8 cellular contexts compared by ENCODE assay signal in genomic region chr7:114026486-114027089, GRCh38.
DNase-seq lines count a peak whose midpoint lies in the region; ATAC-seq, FAIRE-seq and TF ChIP-seq lines count a peak whose summit lies in the region.

No MANE protein-coding gene starts in this region.

- H3K4me1 Mint-ChIP-seq in natural killer cell (no peaks in the 10 kb centered on the region), neural crest cell (no peaks in the 10 kb centered on the region)
- H3K4me1 Mint-ChIP-seq in natural killer cell treated with Interleukin-12 subunit alpha and Interleukin-12 subunit beta and Interleukin-15 and Interleukin-18, amount 100 ng/mL, for 72 hours (ENCODE audit: low read depth in 2 of 2) = no peaks in the 10 kb centered on the region

- H3K9me3 ChIP-seq in MM.1S (replicated peaks; ENCODE audit: insufficient read depth, low read length) = no peaks in the 10 kb centered on the region
- H3K9me3 ChIP-seq in endothelial cell of umbilical vein (replicated peaks; ENCODE audit: control insufficient read depth, insufficient read depth, low read length) = no peaks in the 10 kb centered on the region

- H3K27ac Mint-ChIP-seq in natural killer cell (no peak overlapping the region), neural crest cell (ENCODE audit: unreplicated experiment) (no peak overlapping the region)
- H3K27ac Mint-ChIP-seq in natural killer cell treated with Interleukin-12 subunit alpha and Interleukin-12 subunit beta and Interleukin-15 and Interleukin-18, amount 100 ng/mL, for 72 hours = no peak overlapping the region

- intact Hi-C loops in natural killer cell (cut with micrococcal nuclease) (loop anchor here (2.0 kb wide), 1 partner anchor 1824 kb away; no protein-coding TSS in a partner anchor), endothelial cell of umbilical vein (cut with micrococcal nuclease) (loop anchor here (1.0 to 5.0 kb wide), 5 partner anchors 191 to 1656 kb away; no protein-coding TSS in a partner anchor)

- H3K4me3 Mint-ChIP-seq in natural killer cell (no peak overlapping the region), neural crest cell (no peak overlapping the region)
- H3K4me3 Mint-ChIP-seq in natural killer cell treated with Interleukin-12 subunit alpha and Interleukin-12 subunit beta and Interleukin-15 and Interleukin-18, amount 100 ng/mL, for 72 hours = no peak overlapping the region

- H3F3A ChIP-seq in MM.1S (ENCODE audit: insufficient read depth, low read length) = no peaks in the 10 kb centered on the region

- H4K20me1 ChIP-seq in MM.1S (ENCODE audit: insufficient read depth, low read length) = no peaks in the 10 kb centered on the region
- no peaks in the 10 kb centered on the region for H4K20me1 ChIP-seq in endothelial cell of umbilical vein (replicated peaks; ENCODE audit: control insufficient read depth, extremely low read depth, insufficient read depth, low read length)

- H3K9me2 ChIP-seq in MM.1S (replicated peaks; ENCODE audit: insufficient read depth, low read length) = no peaks in the 10 kb centered on the region

- CTCF ChIA-PET in HEK293T (lab: Yijun Ruan, JAX) = no interaction called here
- CTCF ChIA-PET in RWPE1 (lab: Yijun Ruan, JAX) = interaction anchor here (0.6 kb wide), 1 partner anchor 295 kb away, joined by 5 read pairs; no protein-coding TSS in a partner anchor
- CTCF ChIA-PET in endothelial cell of umbilical vein (lab: Charles Lee) = interaction anchor here (0.5 to 3.4 kb wide), 23 partner anchors 9 to 1883 kb away, joined by 3 to 30 read pairs (median 4); no protein-coding TSS in a partner anchor

- H3K4me3 ChIP-seq in MM.1S (ENCODE audit: low read length) = no peak overlapping the region
- H3K4me3 ChIP-seq in endothelial cell of umbilical vein (replicated peaks in 1 of 3; ENCODE audit: insufficient read depth in 1 of 3, low read depth in 1 of 3, low read length in 3 of 3) = no peak overlapping the region

- FAIRE-seq in endothelial cell of umbilical vein (lab: Jason Lieb, UNC) = no peak

- H3K9me3 Mint-ChIP-seq in natural killer cell (no peaks in the 10 kb centered on the region), neural crest cell (no peaks in the 10 kb centered on the region)
- no peaks in the 10 kb centered on the region for H3K9me3 Mint-ChIP-seq in natural killer cell treated with Interleukin-12 subunit alpha and Interleukin-12 subunit beta and Interleukin-15 and Interleukin-18, amount 100 ng/mL, for 72 hours

- dilution Hi-C loops in endothelial cell of umbilical vein (cut with MboI; ENCODE audit: extremely low pct_ligation_motif_present, low sequenced_read_pairs) = no loop called here

- H2AFZ ChIP-seq in MM.1S (ENCODE audit: low read length) (no peak overlapping the region), endothelial cell of umbilical vein (ENCODE audit: low read depth, low read length) (no peak overlapping the region)

- TF ChIP-seq CTCF in natural killer cell (IDR thresholded peaks at IDR 0.05) (peak; percentile 68), MM.1S (IDR thresholded peaks at IDR 0.05; ENCODE audit: low read length) (peak; percentile 59), RWPE1 (conservative IDR thresholded peaks at IDR 0.05; ENCODE audit: low read depth) (peak; percentile 71), endothelial cell of umbilical vein (IDR thresholded peaks at IDR 0.05; ENCODE audit: extremely low read depth in 1 of 2, insufficient read depth in 1 of 2, low read depth in 1 of 2, low read length in 2 of 2) (peak; percentile 24 to 36), neural crest cell (conservative IDR thresholded peaks at IDR 0.05) (peak; percentile 85)

- H3K36me3 Mint-ChIP-seq in natural killer cell = no peaks in the 10 kb centered on the region
- H3K36me3 Mint-ChIP-seq in natural killer cell treated with Interleukin-12 subunit alpha and Interleukin-12 subunit beta and Interleukin-15 and Interleukin-18, amount 100 ng/mL, for 72 hours = no peaks in the 10 kb centered on the region
- no peaks in the 10 kb centered on the region for H3K36me3 Mint-ChIP-seq in neural crest cell (ENCODE audit: low read depth)

- no peak overlapping the region for H3K4me2 ChIP-seq in MM.1S (ENCODE audit: low read depth, low read length)
- H3K4me2 ChIP-seq in endothelial cell of umbilical vein (ENCODE audit: insufficient read depth, low read length) = no peak overlapping the region

- DNase-seq in natural killer cell (no peak), HEK293T (ENCODE audit: extremely low spot score) (peak; percentile 33), MM.1S (peak; percentile 86), RWPE1 (ENCODE audit: low spot score) (peak; percentile 40), endothelial cell of umbilical vein (ENCODE audit: low read depth, low spot score) (peak; percentile 64), neural crest cell (ENCODE audit: low read depth, low spot score) (peak; percentile 35), UCSD-AML1 (lab: John Stamatoyannopoulos, UW; ENCODE audit: unreplicated experiment) (no peak)
- DNase-seq in natural killer cell treated with Interleukin-12 subunit alpha and Interleukin-12 subunit beta and Interleukin-15 and Interleukin-18, amount 100 ng/mL, for 72 hours (ENCODE audit: low spot score) = no peak

- H3K27ac ChIP-seq in MM.1S (ENCODE audit: low read length) = no peak overlapping the region
- H3K27ac ChIP-seq in RWPE1 = no peak overlapping the region
- no peak overlapping the region for H3K27ac ChIP-seq in endothelial cell of umbilical vein (ENCODE audit: insufficient read depth, low read depth, low read length)

- ATAC-seq in natural killer cell = no peak
- no peak for ATAC-seq in natural killer cell treated with Interleukin-12 subunit alpha and Interleukin-12 subunit beta and Interleukin-15 and Interleukin-18, amount 100 ng/mL, for 72 hours

- POLR2A ChIA-PET in HEK293T (lab: Yijun Ruan, JAX) (no interaction called here), RWPE1 (lab: Yijun Ruan, JAX; ENCODE audit: low non-redundant PET) (no interaction called here), endothelial cell of umbilical vein (lab: Charles Lee) (no interaction called here)

- H3K9me1 ChIP-seq in endothelial cell of umbilical vein (replicated peaks; ENCODE audit: control insufficient read depth, extremely low read depth, insufficient read depth, low read length) = no peaks in the 10 kb centered on the region

- TF ChIP-seq POLR2A in endothelial cell of umbilical vein (IDR thresholded peaks at IDR 0.05; ENCODE audit: low read depth, low read length) = no peak

- H3K4me1 ChIP-seq in MM.1S (ENCODE audit: low read length) = no peaks in the 10 kb centered on the region
- no peaks in the 10 kb centered on the region for H3K4me1 ChIP-seq in endothelial cell of umbilical vein (ENCODE audit: control insufficient read depth, extremely low read depth, insufficient read depth, low read length)

- H3K27me3 Mint-ChIP-seq in natural killer cell (ENCODE audit: low read depth in 2 of 2) = no peaks in the 10 kb centered on the region
- H3K27me3 Mint-ChIP-seq in natural killer cell treated with Interleukin-12 subunit alpha and Interleukin-12 subunit beta and Interleukin-15 and Interleukin-18, amount 100 ng/mL, for 72 hours = no peaks in the 10 kb centered on the region
- peaks cover 26% of the 10 kb centered on the region for H3K27me3 Mint-ChIP-seq in neural crest cell (ENCODE audit: low read depth)

- H3K79me2 ChIP-seq in MM.1S (ENCODE audit: low read length) (no peaks in the 10 kb centered on the region), endothelial cell of umbilical vein (ENCODE audit: control insufficient read depth, insufficient read depth, low read length) (no peaks in the 10 kb centered on the region)

- H3K27me3 ChIP-seq in MM.1S (replicated peaks; ENCODE audit: insufficient read depth, low read length) (no peaks in the 10 kb centered on the region), endothelial cell of umbilical vein (ENCODE audit: control insufficient read depth in 2 of 2, insufficient read depth in 2 of 2, low read length in 2 of 2) (no peaks in the 10 kb centered on the region)

- H3K9ac ChIP-seq in MM.1S (ENCODE audit: low read length) = no peak overlapping the region
- no peak overlapping the region for H3K9ac ChIP-seq in endothelial cell of umbilical vein (replicated peaks; ENCODE audit: extremely low read depth, insufficient read depth, low read length)

- BruUV-seq in endothelial cell of umbilical vein (replicated peaks; lab: Mats Ljungman, UMichigan) = no TSS peak

- H3K36me3 ChIP-seq in MM.1S (replicated peaks; ENCODE audit: insufficient read depth, low read length) = no peaks in the 10 kb centered on the region
- no peaks in the 10 kb centered on the region for H3K36me3 ChIP-seq in endothelial cell of umbilical vein (ENCODE audit: control insufficient read depth in 2 of 2, extremely low read depth in 1 of 2, insufficient read depth in 2 of 2, low read length in 2 of 2)

TF ChIP-seq in HEK293T, 16 proteins besides CTCF, POLR2A, EP300 and RAD21:
- TF ChIP-seq FOXM1 (IDR thresholded peaks at IDR 0.05; ENCODE audit: borderline replicate concordance) = no peak

TF ChIP-seq in endothelial cell of umbilical vein, 7 proteins besides CTCF, POLR2A, EP300 and RAD21:
- no peak for TF ChIP-seq MYC (IDR thresholded peaks at IDR 0.05; ENCODE audit: low read depth, low read length)

Comparison
In these comparisons a context has a peak if more than half of its experiments do, and no peak if none do; other contexts are left out.
1. DNase-seq: peak in HEK293T (single experiment), MM.1S (single experiment), RWPE1 (single experiment), endothelial cell of umbilical vein (single experiment) and neural crest cell (single experiment); none in natural killer cell (single experiment), natural killer cell treated with Interleukin-12 subunit alpha and Interleukin-12 subunit beta and Interleukin-15 and Interleukin-18, amount 100 ng/mL, for 72 hours (single experiment) and UCSD-AML1 (single experiment).
2. CTCF ChIP-seq: peak in every context shown above with its lines; median percentile 85 in neural crest cell; 71 in RWPE1; 68 in natural killer cell; 59 in MM.1S; 30 in endothelial cell of umbilical vein.